Comparison of ENCODE assay signal across 8 cellular contexts in genomic region chr7:123823898-123824753, GRCh38. TPM values are rescaled to one million over a fixed set of nuclear protein-coding genes. Genes with fewer than 3 reads are reported as not detected.
A peak's percentile ranks its signal among the peaks of the same experiment; 100 is the strongest.
DNase-seq lines count a peak whose midpoint lies in the region; ATAC-seq and TF ChIP-seq lines count a peak whose summit lies in the region.

No MANE protein-coding gene starts in this region.

- DNase-seq in activated CD4-positive, alpha-beta T cell treated with anti-CD3 and anti-CD28 coated beads for 48 hours = peak; percentile 70
- peak; percentile 24 to 53 for DNase-seq in stimulated activated CD4-positive, alpha-beta T cell treated with anti-CD3 and anti-CD28 coated beads, Interleukin-4, amount 100 ng/mL, for 48 hours (ENCODE audit: low read depth in 2 of 2)
- DNase-seq in mesenteric fat pad (ENCODE audit: low spot score) (no peak), NCI-H2227 treated with DMSO at 0.1 percent for 48 hours (lab: John Stamatoyannopoulos, UW) (no peak), body of pancreas (no peak), DMS153 treated with DMSO at 0.1 percent for 48 hours (lab: John Stamatoyannopoulos, UW; ENCODE audit: unreplicated experiment) (no peak)

- ATAC-seq in GM19023 (IDR thresholded peaks at IDR 0.05; ENCODE audit: unreplicated experiment) (peak; percentile 99), HG02798 (IDR thresholded peaks at IDR 0.05; ENCODE audit: poor library complexity, unreplicated experiment) (peak; percentile 98), body of pancreas (no peak)

- no peaks in the 10 kb centered on the region for H3K36me3 ChIP-seq in body of pancreas (replicated peaks in 1 of 2; ENCODE audit: insufficient read depth in 1 of 2, low read depth in 2 of 2)

- intact Hi-C loops in body of pancreas (cut with DNase I) = no loop called here

- no peaks in the 10 kb centered on the region for H3K9me3 ChIP-seq in body of pancreas

- H3K27ac ChIP-seq in body of pancreas = no peak overlapping the region

- H3K4me1 ChIP-seq in body of pancreas = peaks cover 8% of the 10 kb centered on the region

- no peak for TF ChIP-seq CTCF in body of pancreas (IDR thresholded peaks at IDR 0.05)

- no peak for TF ChIP-seq POLR2A in body of pancreas (IDR thresholded peaks at IDR 0.05)

- no peaks in the 10 kb centered on the region for H3K27me3 ChIP-seq in body of pancreas

- WGBS in body of pancreas, 2 donors = 72 to 76% methylated on average over 3 of the region's 3 CpGs

- no peak overlapping the region for H3K4me3 ChIP-seq in body of pancreas

RNA-seq across cellular contexts. Expression of gene HYAL4, which starts 20.8 kb away (rescaled TPM):
- total RNA-seq in mesenteric fat pad (not detected), body of pancreas (not detected)

Comparison
In these comparisons a context has a peak if more than half of its experiments do, and no peak if none do; other contexts are left out.
1. DNase-seq: peak in activated CD4-positive, alpha-beta T cell treated with anti-CD3 and anti-CD28 coated beads for 48 hours (single experiment) and stimulated activated CD4-positive, alpha-beta T cell treated with anti-CD3 and anti-CD28 coated beads, Interleukin-4, amount 100 ng/mL, for 48 hours (2 of 2); none in mesenteric fat pad (single experiment), NCI-H2227 treated with DMSO at 0.1 percent for 48 hours (single experiment), body of pancreas (0 of 4) and DMS153 treated with DMSO at 0.1 percent for 48 hours (single experiment).